In the genomic region with DNA sequence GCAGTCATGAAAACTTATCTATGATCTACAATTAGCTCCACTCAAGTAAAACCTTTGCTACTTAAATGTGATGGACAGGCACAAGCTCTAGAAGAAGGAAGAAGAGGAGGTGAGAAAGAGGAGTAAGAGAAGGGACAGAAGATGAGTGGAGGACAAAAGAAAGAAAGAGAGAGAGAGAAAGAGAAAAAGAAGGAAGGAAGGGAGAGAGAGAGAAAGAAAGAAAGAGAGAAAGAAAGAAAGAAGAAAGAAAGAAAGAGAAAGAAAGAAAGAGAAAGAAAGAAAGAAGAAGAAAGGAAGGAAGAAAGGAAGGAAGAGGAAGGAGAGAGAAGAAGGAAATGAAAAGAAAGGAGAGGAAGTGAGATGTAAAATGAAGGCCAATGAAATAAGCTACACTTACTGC, we compare ENCODE assay signal across 39 cellular contexts. TPM values are rescaled to one million over a fixed set of nuclear protein-coding genes. Genes with fewer than 3 reads are reported as not detected.
"Had no signal": no experiment of that assay in that cellular context is flagged by ENCODE, and none has a peak within 500 bp of the region (broad histone marks: within the 10 kb centered on the region; RNA-seq: fewer than 3 reads in every experiment).

No MANE protein-coding gene starts in this region.

- H3K9me3 ChIP-seq: MG63 had no signal

- DNase-seq: Karpas-422, Kasumi-1, MG63, MM.1S, MV-4-11, NCI-H1048, NCI-H1092, NCI-H1092 treated with DMSO at 0.1 percent for 48 hours, NCI-H1105, NCI-H1105 treated with DMSO at 0.1 percent for 48 hours, NCI-H1417, NCI-H1417 treated with DMSO at 0.1 percent for 48 hours, NCI-H1436, NCI-H1436 treated with DMSO at 0.1 percent for 48 hours, NCI-H146, NCI-H1694, NCI-H1694 treated with DMSO at 0.1 percent for 48 hours, NCI-H187, NCI-H187 treated with DMSO at 0.1 percent for 48 hours, NCI-H1930, NCI-H2029, NCI-H2029 treated with DMSO at 0.1 percent for 48 hours, NCI-H2081, NCI-H2081 treated with DMSO at 0.1 percent for 48 hours, NCI-H2107, NCI-H2171, NCI-H2171 treated with DMSO at 0.1 percent for 48 hours, NCI-H2227 treated with DMSO at 0.1 percent for 48 hours, NCI-H226, NCI-H345, NCI-H446, NCI-H446 treated with DMSO at 0.1 percent for 48 hours, NCI-H510A, NCI-H510A treated with DMSO at 0.1 percent for 48 hours, NCI-H524 had no signal

- H3K36me3 ChIP-seq: MG63 had no signal

- H3K27me3 ChIP-seq: MG63 had no signal

- H3K4me3 ChIP-seq: MG63 had no signal

RNA-seq across cellular contexts. Expression of a gene that starts 2.2 kb away (rescaled TPM):
- total RNA-seq: LHCN-M2, M059J, MCF 10A, NCI-H460 had no signal

RNA-seq across cellular contexts. Expression of a gene that starts 3.6 kb away (rescaled TPM):
- total RNA-seq: LHCN-M2, M059J, MCF 10A, NCI-H460 had no signal

RNA-seq across cellular contexts. Expression of a gene that starts 7.7 kb away (rescaled TPM):
- total RNA-seq: LHCN-M2, M059J, MCF 10A, NCI-H460 had no signal

RNA-seq across cellular contexts. Expression of a gene that starts 19.4 kb away (rescaled TPM):
- total RNA-seq: LHCN-M2, M059J, MCF 10A, NCI-H460 had no signal

RNA-seq across cellular contexts. Expression of a gene that starts 25.1 kb away (rescaled TPM):
- total RNA-seq: LHCN-M2, M059J, MCF 10A, NCI-H460 had no signal
